In the genomic region with DNA sequence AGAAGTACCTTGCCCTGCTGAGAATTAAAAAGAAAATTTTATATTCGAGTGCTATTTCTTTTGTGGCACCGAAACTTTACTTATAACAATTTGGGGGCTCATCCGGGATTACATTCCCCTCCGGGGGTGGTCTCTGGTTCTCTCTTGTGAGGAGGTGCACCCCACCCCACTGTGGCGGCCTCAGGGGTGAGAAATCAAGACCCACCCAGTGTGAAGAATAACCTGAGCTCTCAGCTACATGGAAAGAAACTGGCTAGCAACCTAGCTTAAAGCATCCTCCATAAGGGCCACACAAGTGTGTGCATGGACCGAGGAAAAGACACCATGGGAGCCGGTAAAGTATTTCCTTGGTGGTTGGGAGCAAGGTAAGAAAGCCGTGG, we compare ENCODE assay signal across 20 cellular contexts. TPM values are rescaled to one million over a fixed set of nuclear protein-coding genes. Genes with fewer than 3 reads are reported as not detected.
DNase-seq lines count a peak whose midpoint lies in the region; ATAC-seq, FAIRE-seq and TF ChIP-seq lines count a peak whose summit lies in the region.
"Had no signal": no experiment of that assay in that cellular context is flagged by ENCODE, and none has a peak within 500 bp of the region (broad histone marks: within the 10 kb centered on the region; RNA-seq: fewer than 3 reads in every experiment).

No MANE protein-coding gene starts in this region.

- WGBS in HepG2 (ENCODE audit: low lambda C conversion rate), result 38% methylated on average over 7 of the region's 8 CpGs
- WGBS in right lobe of liver (ENCODE audit: insufficient coverage, low coverage, low lambda C conversion rate, missing lambda C conversion rate), result 73% methylated on average over 8 of the region's 8 CpGs

- H3K27me3 Mint-ChIP-seq in activated naive CD8-positive, alpha-beta T cell treated with anti-CD3 and anti-CD28 coated beads, Interleukin-2, amount 50 U/mL, for 24 hours, result peaks cover 31% of the 10 kb centered on the region
- peaks cover 45% of the 10 kb centered on the region for H3K27me3 Mint-ChIP-seq in stimulated activated naive CD8-positive, alpha-beta T cell treated with anti-CD3 and anti-CD28 coated beads, Interleukin-15, amount 100 ng/mL, for 72 hours
- peaks cover 4 to 5% (median 4%) of the 10 kb centered on the region in 3 donors for H3K27me3 Mint-ChIP-seq in CD14-positive monocyte (ENCODE audit: low read depth in 3 of 3)

- no peak overlapping the region for H3K9ac ChIP-seq in HepG2 (ENCODE audit: insufficient read depth, low read depth, low read length)

- intact Hi-C loops in HepG2 (cut with micrococcal nuclease; ENCODE audit: unreplicated experiment), result no loop called here
- intact Hi-C loops in right lobe of liver (cut with DNase I), result no loop called here
- intact Hi-C loops in PC-9 (cut with micrococcal nuclease; ENCODE audit: unreplicated experiment), result loop anchor here (2.0 kb wide), 1 partner anchor 51 kb away; the partner anchor contains the start of gene ANKRD10
- intact Hi-C loops in CD14-positive monocyte (cut with micrococcal nuclease), result no loop called here

- no peak overlapping the region for H3K4me3 ChIP-seq in HepG2 (replicated peaks in 1 of 3; ENCODE audit: insufficient read depth in 1 of 3, low read depth in 2 of 3, low read length in 3 of 3)
- no peak overlapping the region for H3K4me3 ChIP-seq in right lobe of liver
- no peak overlapping the region for H3K4me3 ChIP-seq in PC-9
- H3K4me3 ChIP-seq: testis had no signal

- peaks cover 0 to 1% of the 10 kb centered on the region in 2 experiments; a peak in 1 of 5 replicates for H3K27me3 ChIP-seq in HepG2 (ENCODE audit: control insufficient read depth in 1 of 2, insufficient read depth in 2 of 2, low read length in 2 of 2)
- H3K27me3 ChIP-seq in right lobe of liver, result no peaks in the 10 kb centered on the region
- no peaks in the 10 kb centered on the region for H3K27me3 ChIP-seq in PC-9 (ENCODE audit: insufficient read depth, low read depth)
- H3K27me3 ChIP-seq: testis had no signal

- TF ChIP-seq EP300 in HepG2 (IDR thresholded peaks at IDR 0.05; ENCODE audit: low read depth in 2 of 2, low read length in 2 of 2), result no peak
- no peak for TF ChIP-seq EP300 in HepG2 (CRISPR knock-in tag; IDR thresholded peaks at IDR 0.05; ENCODE audit: borderline replicate concordance)

- H2AFZ ChIP-seq in HepG2 (ENCODE audit: low read length), result no peak overlapping the region
- no peak overlapping the region for H2AFZ ChIP-seq in PC-9

- POLR2A ChIA-PET in HepG2 (lab: Yijun Ruan, JAX) (no interaction called here), PC-9 (lab: Charles Lee; ENCODE audit: unreplicated experiment) (no interaction called here)

- H3K4me1 ChIP-seq in HepG2 (ENCODE audit: insufficient read depth, low read length) (peaks cover 10% of the 10 kb centered on the region; the same call in 1 of the 2 replicates), right lobe of liver (no peaks in the 10 kb centered on the region), PC-9 (replicated peaks; ENCODE audit: insufficient read depth) (peaks cover 27% of the 10 kb centered on the region)
- H3K4me1 ChIP-seq: testis had no signal

- H3K4me3 Mint-ChIP-seq in activated naive CD8-positive, alpha-beta T cell treated with anti-CD3 and anti-CD28 coated beads, Interleukin-2, amount 50 U/mL, for 24 hours, result no peak overlapping the region
- no peak overlapping the region for H3K4me3 Mint-ChIP-seq in stimulated activated naive CD8-positive, alpha-beta T cell treated with anti-CD3 and anti-CD28 coated beads, Interleukin-15, amount 100 ng/mL, for 72 hours
- no peak overlapping the region for H3K4me3 Mint-ChIP-seq in CD14-positive monocyte
- H3K4me3 Mint-ChIP-seq: T-cell had no signal

- no peak for TF ChIP-seq CTCF in HepG2 (CRISPR knock-in tag; IDR thresholded peaks at IDR 0.05)
- TF ChIP-seq CTCF in right lobe of liver (IDR thresholded peaks at IDR 0.05), result no peak
- TF ChIP-seq CTCF in PC-9 (conservative IDR thresholded peaks at IDR 0.05), result no peak
- TF ChIP-seq CTCF in CD14-positive monocyte (IDR thresholded peaks at IDR 0.05), result no peak

- no peaks in the 10 kb centered on the region for H3K9me2 ChIP-seq in PC-9 (ENCODE audit: insufficient read depth)

- H3K27ac Mint-ChIP-seq in activated naive CD8-positive, alpha-beta T cell treated with anti-CD3 and anti-CD28 coated beads, Interleukin-2, amount 50 U/mL, for 24 hours, result peak overlapping the region; percentile 87
- peak overlapping the region; percentile 12 to 81 for H3K27ac Mint-ChIP-seq in stimulated activated naive CD8-positive, alpha-beta T cell treated with anti-CD3 and anti-CD28 coated beads, Interleukin-15, amount 100 ng/mL, for 72 hours
- no peak overlapping the region for H3K27ac Mint-ChIP-seq in CD14-positive monocyte

- ATAC-seq in HepG2 (no peak), right lobe of liver (no peak)
- no peak for ATAC-seq in activated naive CD8-positive, alpha-beta T cell treated with anti-CD3 and anti-CD28 coated beads, Interleukin-2, amount 50 U/mL, for 24 hours
- no peak for ATAC-seq in stimulated activated naive CD8-positive, alpha-beta T cell treated with anti-CD3 and anti-CD28 coated beads, Interleukin-15, amount 100 ng/mL, for 72 hours

- in situ Hi-C loops in HepG2 (cut with HindIII; ENCODE audit: extremely low pct_ligation_motif_present, low pct_unique_long_range_greater_than_20kb), result no loop called here

- H3K79me2 ChIP-seq in HepG2 (ENCODE audit: insufficient read depth, low read length) (no peaks in the 10 kb centered on the region), PC-9 (ENCODE audit: low read depth) (no peaks in the 10 kb centered on the region)

- H3K4me2 ChIP-seq in HepG2 (ENCODE audit: low read depth, low read length) (no peak overlapping the region), PC-9 (no peak overlapping the region)

- no peak for TF ChIP-seq RAD21 in HepG2 (CRISPR knock-in tag; IDR thresholded peaks at IDR 0.05)

- H3K36me3 ChIP-seq in HepG2 (replicated peaks in 1 of 2; ENCODE audit: control insufficient read depth in 1 of 2, insufficient read depth in 2 of 2, low read length in 2 of 2) (no peaks in the 10 kb centered on the region), right lobe of liver (no peaks in the 10 kb centered on the region), PC-9 (ENCODE audit: low read depth) (no peaks in the 10 kb centered on the region)

- H3K4me1 Mint-ChIP-seq in activated naive CD8-positive, alpha-beta T cell treated with anti-CD3 and anti-CD28 coated beads, Interleukin-2, amount 50 U/mL, for 24 hours, result peaks cover 27% of the 10 kb centered on the region
- H3K4me1 Mint-ChIP-seq in stimulated activated naive CD8-positive, alpha-beta T cell treated with anti-CD3 and anti-CD28 coated beads, Interleukin-15, amount 100 ng/mL, for 72 hours, result peaks cover 18% of the 10 kb centered on the region
- peaks cover 3% of the 10 kb centered on the region for H3K4me1 Mint-ChIP-seq in CD14-positive monocyte

- no peak overlapping the region for H3K27ac ChIP-seq in HepG2 (ENCODE audit: extremely low read length, insufficient read depth, low read length)
- H3K27ac ChIP-seq in right lobe of liver, result no peak overlapping the region
- H3K27ac ChIP-seq in PC-9, result peak overlapping the region; percentile 77
- H3K27ac ChIP-seq: testis had no signal

- H3K9me3 ChIP-seq in HepG2 (ENCODE audit: low read length) (no peaks in the 10 kb centered on the region), right lobe of liver (no peaks in the 10 kb centered on the region), PC-9 (ENCODE audit: insufficient read depth, low read depth) (peaks cover 37% of the 10 kb centered on the region)
- H3K9me3 ChIP-seq: testis had no signal

- H3K9me3 Mint-ChIP-seq in activated naive CD8-positive, alpha-beta T cell treated with anti-CD3 and anti-CD28 coated beads, Interleukin-2, amount 50 U/mL, for 24 hours, result peaks cover 57% of the 10 kb centered on the region
- peaks cover 56% of the 10 kb centered on the region in 2 donors for H3K9me3 Mint-ChIP-seq in stimulated activated naive CD8-positive, alpha-beta T cell treated with anti-CD3 and anti-CD28 coated beads, Interleukin-15, amount 100 ng/mL, for 72 hours
- peaks cover 18 to 52% (median 33%) of the 10 kb centered on the region in 7 donors for H3K9me3 Mint-ChIP-seq in CD14-positive monocyte

- TF ChIP-seq POLR2A in HepG2 (IDR thresholded peaks at IDR 0.05; ENCODE audit: insufficient read depth in 1 of 2, low read depth in 2 of 2, low read length in 2 of 2) (no peak), right lobe of liver (IDR thresholded peaks at IDR 0.05) (no peak)

- peaks cover 20% of the 10 kb centered on the region for H3F3A ChIP-seq in PC-9 (ENCODE audit: insufficient read depth, low read depth)

- H4K20me1 ChIP-seq in HepG2 (ENCODE audit: insufficient read depth, low read length) (no peaks in the 10 kb centered on the region), PC-9 (ENCODE audit: insufficient read depth) (no peaks in the 10 kb centered on the region)

- FAIRE-seq in HepG2 (lab: Jason Lieb, UNC), result no peak

- H3K36me3 Mint-ChIP-seq in activated naive CD8-positive, alpha-beta T cell treated with anti-CD3 and anti-CD28 coated beads, Interleukin-2, amount 50 U/mL, for 24 hours (ENCODE audit: low read depth), result peaks cover 51% of the 10 kb centered on the region
- no peaks in the 10 kb centered on the region for H3K36me3 Mint-ChIP-seq in CD14-positive monocyte

- no peak for DNase-seq in HepG2 (ENCODE audit: low spot score)
- DNase-seq in right lobe of liver, result no peak
- DNase-seq in PC-9, result no peak
- DNase-seq in activated naive CD8-positive, alpha-beta T cell treated with anti-CD3 and anti-CD28 coated beads, Interleukin-2, amount 50 U/mL, for 24 hours, result no peak
- DNase-seq in stimulated activated naive CD8-positive, alpha-beta T cell treated with anti-CD3 and anti-CD28 coated beads, Interleukin-15, amount 100 ng/mL, for 72 hours, result no peak
- DNase-seq in CD14-positive monocyte (ENCODE audit: low spot score), result no peak
- DNase-seq in SW480 (ENCODE audit: low spot score), result no peak
- DNase-seq in HUDEP-2 (lab: John Stamatoyannopoulos, UW; ENCODE audit: unreplicated experiment in 76 of 76), result no peak
- DNase-seq: activated CD8-positive, alpha-beta memory T cell treated with anti-CD3 and anti-CD28 coated beads for 24 hours; activated gamma-delta T cell; COR-L47; effector CD8-positive, alpha-beta T cell; midbrain; NCI-H1092; NCI-H2107; NCI-H524; SHP77; stimulated activated CD4-positive, alpha-beta T cell treated with anti-CD3 and anti-CD28 coated beads, Interleukin-12 subunit alpha, Interleukin-12 subunit beta, amount 100 ng/mL, for 4 hours; T-cell; testis had no signal

- CTCF ChIA-PET in HepG2 (lab: Yijun Ruan, JAX; ENCODE audit: low intra/inter-chr PET ratio, low total read pairs) (no interaction called here), PC-9 (lab: Charles Lee) (no interaction called here)

- BruUV-seq in HepG2 (replicated peaks; lab: Mats Ljungman, UMichigan) (TSS peak; percentile 52), PC-9 (replicated peaks; lab: Mats Ljungman, UMichigan) (TSS peak; percentile 74)

RNA-seq across cellular contexts. Expression of gene ANKRD10, which starts 50.9 kb away (rescaled TPM):
- total RNA-seq in HepG2 (2016; rRNA removed; fragmentation: Illumina TruSeq; extraction: Trizol) (59.6 and 108 TPM in 2 replicates), right lobe of liver (10 to 100 TPM; 40.4 to 56.2 (median 44.3) TPM), PC-9 (2021) (154 and 155 TPM in 2 replicates)
- total RNA-seq in HepG2 (2016; cell fraction: cytosol; rRNA removed; fragmentation: Illumina TruSeq; extraction: Trizol; ENCODE audit: low read depth), result 10.2 and 11.9 TPM in 2 replicates
- 59.3 and 98.0 TPM in 2 replicates for total RNA-seq in HepG2 (2016; cell fraction: insoluble cytoplasmic fraction; rRNA removed; fragmentation: Illumina TruSeq; extraction: Trizol)
- total RNA-seq in HepG2 (2016; cell fraction: membrane; rRNA removed; fragmentation: Illumina TruSeq; extraction: Trizol), result 24.2 and 38.1 TPM in 2 replicates
- total RNA-seq in HepG2 (2016; cell fraction: nucleus; rRNA removed; fragmentation: Illumina TruSeq; extraction: Trizol), result 241 and 262 TPM in 2 replicates
- polyA plus RNA-seq in HepG2 (2011; rRNA removed) (102 and 115 TPM in 2 replicates), CD14-positive monocyte (10 to 100 TPM; 30.5 to 37.2 TPM)
- polyA plus RNA-seq in HepG2 (2011; cell fraction: cytosol; rRNA removed), result 39.3 and 39.6 TPM in 2 replicates
- 243 and 276 TPM in 2 replicates for polyA plus RNA-seq in HepG2 (2011; cell fraction: nucleus; rRNA removed)
- polyA plus RNA-seq in HepG2 (2012), result 63.9 and 67.7 TPM in 2 replicates
- 5.5 and 5.7 TPM in 2 replicates for polyA plus RNA-seq in HepG2 (2016; cell fraction: cytosol; fragmentation: Illumina TruSeq; extraction: Trizol; ENCODE audit: low read depth)
- 41.1 and 41.5 TPM in 2 replicates for polyA plus RNA-seq in HepG2 (2016; cell fraction: insoluble cytoplasmic fraction; fragmentation: Illumina TruSeq; extraction: Trizol; ENCODE audit: low read depth)
- 14.4 and 23.2 TPM in 2 replicates for polyA plus RNA-seq in HepG2 (2016; cell fraction: membrane; fragmentation: Illumina TruSeq; extraction: Trizol; ENCODE audit: low read depth)
- polyA plus RNA-seq in HepG2 (2016; cell fraction: nucleus; fragmentation: Illumina TruSeq; extraction: Trizol; ENCODE audit: insufficient read depth, low read depth), result 283 and 324 TPM in 2 replicates
- 88.1 and 160 TPM in 2 replicates for polyA minus RNA-seq in HepG2 (2011; rRNA and poly(A)+ RNA removed; ENCODE audit: low replicate concordance)
- 46.2 and 49.6 TPM in 2 replicates for polyA minus RNA-seq in HepG2 (2011; cell fraction: cytosol; rRNA and poly(A)+ RNA removed)
- polyA minus RNA-seq in HepG2 (2011; cell fraction: nucleus; rRNA and poly(A)+ RNA removed), result 521 and 529 TPM in 2 replicates

Comparison
In these comparisons a context has a peak if more than half of its experiments do, and no peak if none do; other contexts are left out.
1. H3K27ac Mint-ChIP-seq: peak in activated naive CD8-positive, alpha-beta T cell treated with anti-CD3 and anti-CD28 coated beads, Interleukin-2, amount 50 U/mL, for 24 hours (single experiment) and stimulated activated naive CD8-positive, alpha-beta T cell treated with anti-CD3 and anti-CD28 coated beads, Interleukin-15, amount 100 ng/mL, for 72 hours (2 of 2); none in CD14-positive monocyte (0 of 7).